8 cellular contexts compared by ENCODE assay signal in genomic region chr1:51926171-51926812, GRCh38. TPM values are rescaled to one million over a fixed set of nuclear protein-coding genes. Genes with fewer than 3 reads are reported as not detected.
DNase-seq lines count a peak whose midpoint lies in the region; ATAC-seq and TF ChIP-seq lines count a peak whose summit lies in the region.

No MANE protein-coding gene starts in this region.

- peak; percentile 62 for TF ChIP-seq CTCF in AG10803 (conservative IDR thresholded peaks at IDR 0.05; ENCODE audit: low read length)
- peak; percentile 39 for TF ChIP-seq CTCF in GM13977 (IDR thresholded peaks at IDR 0.05; ENCODE audit: extremely low read depth, insufficient read depth, missing control alignments)
- TF ChIP-seq CTCF in RWPE2 (IDR thresholded peaks at IDR 0.05; ENCODE audit: poor library complexity, severe bottlenecking) = peak; percentile 21
- TF ChIP-seq CTCF in foreskin keratinocyte (conservative IDR thresholded peaks at IDR 0.05) = peak; percentile 67

- in situ Hi-C loops in GM13977 (cut with MboI; ENCODE audit: low pct_unique_long_range_greater_than_20kb, low sequenced_read_pairs, unreplicated experiment) = no loop called here

- no peaks in the 10 kb centered on the region for H3K4me1 ChIP-seq in RWPE2 (ENCODE audit: insufficient read depth, poor library complexity, severe bottlenecking)
- H3K4me1 ChIP-seq in foreskin keratinocyte = peaks cover 12% of the 10 kb centered on the region

- DNase-seq in AG10803 (ENCODE audit: low read depth) (peak; percentile 69), GM13977 (ENCODE audit: low spot score) (peak; percentile 17), RWPE2 (ENCODE audit: low spot score) (no peak), foreskin keratinocyte (peak in 1 of 2 donors; percentile 30), NCI-H146 treated with DMSO at 0.1 percent for 48 hours (lab: John Stamatoyannopoulos, UW; ENCODE audit: unreplicated experiment) (no peak), hippocampal formation (lab: John Stamatoyannopoulos, UW) (no peak), DMS79 treated with DMSO at 0.1 percent for 48 hours (lab: John Stamatoyannopoulos, UW) (no peak)

- H3K27me3 ChIP-seq in RWPE2 (ENCODE audit: insufficient read depth, poor library complexity, severe bottlenecking) = no peaks in the 10 kb centered on the region
- H3K27me3 ChIP-seq in foreskin keratinocyte = no peaks in the 10 kb centered on the region

- no peaks in the 10 kb centered on the region for H3K36me3 ChIP-seq in RWPE2 (ENCODE audit: low read depth)

- no peak overlapping the region for H3K27ac ChIP-seq in RWPE2 (ENCODE audit: poor library complexity, severe bottlenecking)
- H3K27ac ChIP-seq in foreskin keratinocyte = no peak overlapping the region

- H3K4me3 ChIP-seq in AG10803 (ENCODE audit: low read length) (no peak overlapping the region), RWPE2 (ENCODE audit: severe bottlenecking) (no peak overlapping the region)

- peak; percentile 46; the same call in 1 of the 3 replicates for ATAC-seq in RWPE2 (ENCODE audit: low read depth)
- ATAC-seq in foreskin keratinocyte = peak; percentile 16
- no peak for ATAC-seq in GM18517 (IDR thresholded peaks at IDR 0.05; ENCODE audit: unreplicated experiment)

- no peaks in the 10 kb centered on the region for H3K9me3 ChIP-seq in RWPE2 (ENCODE audit: severe bottlenecking)

RNA-seq across cellular contexts. Expression of gene NRDC, which starts 47.8 kb away (rescaled TPM):
- 146 and 157 TPM in 2 replicates for total RNA-seq in foreskin keratinocyte
- polyA plus RNA-seq in foreskin keratinocyte = 121 and 137 TPM in 2 replicates

Comparison
In these comparisons a context has a peak if more than half of its experiments do, and no peak if none do; other contexts are left out.
1. DNase-seq: peak in AG10803 (single experiment) and GM13977 (single experiment); none in RWPE2 (single experiment), NCI-H146 treated with DMSO at 0.1 percent for 48 hours (single experiment), hippocampal formation (0 of 2) and DMS79 treated with DMSO at 0.1 percent for 48 hours (single experiment).
2. Peak in every context shown above with its lines, with median percentiles within 50 percentile points of each other: CTCF ChIP-seq.